In genomic region chr14:99590746-99591555, GRCh38 we compare ENCODE assay signal across 12 cellular contexts. TPM values are rescaled to one million over a fixed set of nuclear protein-coding genes. Genes with fewer than 3 reads are reported as not detected.
DNase-seq lines count a peak whose midpoint lies in the region; ATAC-seq, FAIRE-seq and TF ChIP-seq lines count a peak whose summit lies in the region.
"Had no signal": no experiment of that assay in that cellular context is flagged by ENCODE, and none has a peak within 500 bp of the region (broad histone marks: within the 10 kb centered on the region; RNA-seq: fewer than 3 reads in every experiment).

No MANE protein-coding gene starts in this region.

- TF ChIP-seq RAD21 in IMR-90 (IDR thresholded peaks at IDR 0.05; ENCODE audit: low read length) = peak; percentile 19; the same call in 1 of the 2 replicates
- no peak for TF ChIP-seq RAD21 in GM12878 (IDR thresholded peaks at IDR 0.05; ENCODE audit: insufficient read depth, low read depth, low read length)

- H3K27me3 ChIP-seq in BE2C (no peaks in the 10 kb centered on the region), IMR-90 (ENCODE audit: control insufficient read depth, insufficient read depth, low read length) (no peaks in the 10 kb centered on the region), GM12878 (replicated peaks in 1 of 2; ENCODE audit: control insufficient read depth in 2 of 2, insufficient read depth in 2 of 2, low read length in 1 of 2) (no peaks in the 10 kb centered on the region), mesenchymal stem cell (ENCODE audit: control insufficient read depth in 1 of 2, insufficient read depth in 1 of 2, low read length in 2 of 2) (peaks cover 0 to 44% of the 10 kb centered on the region in 2 experiments)

- peak overlapping the region; percentile 19; the same call in 1 of the 2 replicates for H3K4me3 ChIP-seq in BE2C (ENCODE audit: low read depth, low read length)
- H3K4me3 ChIP-seq in IMR-90 (ENCODE audit: insufficient read depth, low read depth, low read length) = no peak overlapping the region
- H3K4me3 ChIP-seq in GM12878 = no peak overlapping the region
- no peak overlapping the region for H3K4me3 ChIP-seq in mesenchymal stem cell (ENCODE audit: insufficient read depth in 1 of 2, low read depth in 1 of 2, low read length in 2 of 2)
- H3K4me3 ChIP-seq: skin epidermis had no signal

- no peak overlapping the region for H3K27ac Mint-ChIP-seq in natural killer cell treated with Interleukin-12 subunit alpha and Interleukin-12 subunit beta and Interleukin-15 and Interleukin-18, amount 100 ng/mL, for 72 hours

- H3K4me1 Mint-ChIP-seq in natural killer cell treated with Interleukin-12 subunit alpha and Interleukin-12 subunit beta and Interleukin-15 and Interleukin-18, amount 100 ng/mL, for 72 hours (ENCODE audit: low read depth in 2 of 2) = peaks cover 7 to 9% of the 10 kb centered on the region in 2 donors

- dilution Hi-C loops in IMR-90 (cut with HindIII; ENCODE audit: low sequenced_read_pairs, unreplicated experiment) = no loop called here

- intact Hi-C loops in IMR-90 (cut with micrococcal nuclease) = no loop called here
- intact Hi-C loops in GM12878 (cut with micrococcal nuclease; ENCODE audit: unreplicated experiment) = no loop called here

- peak overlapping the region; percentile 16; the same call in 1 of the 2 replicates for H2BK20ac ChIP-seq in IMR-90 (ENCODE audit: low read depth, low read length)

- H3K9me3 ChIP-seq in BE2C (no peaks in the 10 kb centered on the region), IMR-90 (ENCODE audit: control insufficient read depth, insufficient read depth, low read length) (no peaks in the 10 kb centered on the region), GM12878 (replicated peaks; ENCODE audit: control insufficient read depth, insufficient read depth, low read length) (no peaks in the 10 kb centered on the region), mesenchymal stem cell (ENCODE audit: control insufficient read depth, low read length) (no peaks in the 10 kb centered on the region)

- H3K9me3 Mint-ChIP-seq in natural killer cell treated with Interleukin-12 subunit alpha and Interleukin-12 subunit beta and Interleukin-15 and Interleukin-18, amount 100 ng/mL, for 72 hours = no peaks in the 10 kb centered on the region
- H3K9me3 Mint-ChIP-seq: stimulated activated naive CD8-positive, alpha-beta T cell treated with anti-CD3 and anti-CD28 coated beads, Interleukin-15, amount 100 ng/mL, for 72 hours had no signal

- H3K9me1 ChIP-seq in IMR-90 (ENCODE audit: insufficient read depth, low read length) = peaks cover 51% of the 10 kb centered on the region

- no peak overlapping the region for H3K56ac ChIP-seq in IMR-90 (ENCODE audit: extremely low read depth, insufficient read depth, low read length)

- H4K20me1 ChIP-seq in IMR-90 (ENCODE audit: insufficient read depth, low read length) = peaks cover 30% of the 10 kb centered on the region
- H4K20me1 ChIP-seq in GM12878 (ENCODE audit: control insufficient read depth, insufficient read depth) = no peaks in the 10 kb centered on the region

- peak overlapping the region in 1 of 2 experiments; percentile 71; a peak in 1 of 4 replicates for H4K8ac ChIP-seq in IMR-90 (ENCODE audit: low read depth in 2 of 2, low read length in 2 of 2)
- H4K8ac ChIP-seq in mesenchymal stem cell (ENCODE audit: low read length) = peak overlapping the region; percentile 8

- TF ChIP-seq CTCF in BE2C (IDR thresholded peaks at IDR 0.05; ENCODE audit: low read depth, low read length) (no peak), IMR-90 (conservative IDR thresholded peaks at IDR 0.05; ENCODE audit: low read depth, low read length) (no peak), GM12878 (IDR thresholded peaks at IDR 0.05 in 2 of 3, conservative IDR thresholded peaks at IDR 0.05 in 1 of 3; ENCODE audit: control insufficient read depth in 2 of 3, extremely low read depth in 1 of 3, insufficient read depth in 1 of 3, low read depth in 3 of 3, low read length in 3 of 3) (no peak)

- H3K9ac ChIP-seq in IMR-90 (ENCODE audit: low read depth, low read length) (no peak overlapping the region), GM12878 (ENCODE audit: control insufficient read depth, insufficient read depth, low read length) (no peak overlapping the region), mesenchymal stem cell (ENCODE audit: low read length) (no peak overlapping the region)

- no peak for FAIRE-seq in GM12878 (lab: Jason Lieb, UNC)
- FAIRE-seq: colon had no signal

- H4K5ac ChIP-seq in IMR-90 (ENCODE audit: low read depth, low read length) = no peak overlapping the region

- H4K91ac ChIP-seq in IMR-90 (ENCODE audit: insufficient read depth, low read depth, low read length) = peak overlapping the region; percentile 68
- peak overlapping the region; percentile 1 for H4K91ac ChIP-seq in mesenchymal stem cell (ENCODE audit: low read length)

- H2BK12ac ChIP-seq in mesenchymal stem cell (ENCODE audit: low read length in 2 of 2) = peak overlapping the region; percentile 3 to 66

- POLR2A ChIA-PET in IMR-90 (lab: Charles Lee; ENCODE audit: unreplicated experiment) (no interaction called here), GM12878 (lab: Charles Lee) (interaction anchor here (0.6 kb wide), 1 partner anchor 129 kb away, joined by 7 read pairs; no protein-coding TSS in a partner anchor)

- H3K4me2 ChIP-seq in IMR-90 (ENCODE audit: low read depth, low read length) = peak overlapping the region; percentile 53
- H3K4me2 ChIP-seq in GM12878 (ENCODE audit: control insufficient read depth, insufficient read depth) = no peak overlapping the region
- peak overlapping the region; percentile 6 for H3K4me2 ChIP-seq in mesenchymal stem cell (ENCODE audit: low read length, poor library complexity, severe bottlenecking)

- no peaks in the 10 kb centered on the region for H3K36me3 Mint-ChIP-seq in natural killer cell treated with Interleukin-12 subunit alpha and Interleukin-12 subunit beta and Interleukin-15 and Interleukin-18, amount 100 ng/mL, for 72 hours

- H3K36me3 ChIP-seq in BE2C (peaks cover 16% of the 10 kb centered on the region), IMR-90 (ENCODE audit: control insufficient read depth, insufficient read depth, low read length) (no peaks in the 10 kb centered on the region), GM12878 (ENCODE audit: control insufficient read depth in 2 of 2, insufficient read depth in 2 of 2, low read length in 1 of 2) (no peaks in the 10 kb centered on the region), mesenchymal stem cell (ENCODE audit: control insufficient read depth in 1 of 2, insufficient read depth in 2 of 2, low read depth in 1 of 2, low read length in 2 of 2) (no peaks in the 10 kb centered on the region)

- peak overlapping the region; percentile 49 for H3K4ac ChIP-seq in IMR-90 (ENCODE audit: low read depth, low read length)
- no peak overlapping the region for H3K4ac ChIP-seq in mesenchymal stem cell (ENCODE audit: low read depth in 1 of 2, low read length in 2 of 2)

- no peaks in the 10 kb centered on the region for H3K79me2 ChIP-seq in GM12878 (ENCODE audit: control insufficient read depth, insufficient read depth, low read length)

- H3K4me3 Mint-ChIP-seq in natural killer cell treated with Interleukin-12 subunit alpha and Interleukin-12 subunit beta and Interleukin-15 and Interleukin-18, amount 100 ng/mL, for 72 hours = no peak overlapping the region
- H3K4me3 Mint-ChIP-seq: stimulated activated naive CD8-positive, alpha-beta T cell treated with anti-CD3 and anti-CD28 coated beads, Interleukin-15, amount 100 ng/mL, for 72 hours had no signal

- RAD21 ChIA-PET in GM12878 (lab: Charles Lee; ENCODE audit: unreplicated experiment) = no interaction called here

- peak overlapping the region; percentile 0 for H2BK5ac ChIP-seq in IMR-90 (ENCODE audit: low read depth, low read length, poor library complexity, severe bottlenecking)
- no peak overlapping the region for H2BK5ac ChIP-seq in mesenchymal stem cell (ENCODE audit: low read depth, low read length, poor library complexity, severe bottlenecking)

- H3K79me1 ChIP-seq in IMR-90 (ENCODE audit: low read depth in 1 of 2, low read length in 2 of 2) (peaks cover 27 to 96% of the 10 kb centered on the region in 2 experiments), mesenchymal stem cell (replicated peaks; ENCODE audit: low read length, poor library complexity, severe bottlenecking) (peaks cover 9% of the 10 kb centered on the region)

- no peak for TF ChIP-seq EP300 in GM12878 (IDR thresholded peaks at IDR 0.05; ENCODE audit: borderline replicate concordance in 1 of 2, control insufficient read depth in 1 of 2, low read depth in 2 of 2, low read length in 2 of 2)

- in situ Hi-C loops in IMR-90 (cut with MboI; ENCODE audit: low sequenced_read_pairs) = no loop called here
- in situ Hi-C loops in GM12878 (cut with MboI) = no loop called here

- no peak for TF ChIP-seq POLR2A in IMR-90 (IDR thresholded peaks at IDR 0.05; ENCODE audit: low read depth, low read length)
- TF ChIP-seq POLR2A in GM12878 (IDR thresholded peaks at IDR 0.05; ENCODE audit: low read depth, low read length) = no peak

- H3K4me1 ChIP-seq in BE2C (peaks cover 65% of the 10 kb centered on the region), IMR-90 (ENCODE audit: control insufficient read depth, insufficient read depth, low read length) (peaks cover 43% of the 10 kb centered on the region), GM12878 (ENCODE audit: control insufficient read depth, insufficient read depth, low read length) (peaks cover 5% of the 10 kb centered on the region; the same call in 1 of the 2 replicates), mesenchymal stem cell (ENCODE audit: control insufficient read depth, insufficient read depth, low read depth, low read length) (peaks cover 36% of the 10 kb centered on the region)

- peak overlapping the region; percentile 42 for H2BK120ac ChIP-seq in IMR-90 (ENCODE audit: low read depth, low read length)
- no peak overlapping the region for H2BK120ac ChIP-seq in mesenchymal stem cell (ENCODE audit: low read depth, low read length)

- DNase-seq in BE2C = peak; percentile 71
- DNase-seq in IMR-90 = peak; percentile 74
- DNase-seq in GM12878 (ENCODE audit: low read depth, low spot score) = no peak
- DNase-seq in mesenchymal stem cell = peak; percentile 67
- DNase-seq in natural killer cell treated with Interleukin-12 subunit alpha and Interleukin-12 subunit beta and Interleukin-15 and Interleukin-18, amount 100 ng/mL, for 72 hours (ENCODE audit: low spot score) = no peak
- no peak for DNase-seq in NCI-H1105 treated with DMSO at 0.1 percent for 48 hours (lab: John Stamatoyannopoulos, UW)
- no peak for DNase-seq in NK-92 treated with Interleukin-12 subunit alpha and Interleukin-12 subunit beta, amount 100 ng/mL, for 24 hours (lab: John Stamatoyannopoulos, UW)
- DNase-seq: NCI-H1048; stimulated activated naive CD8-positive, alpha-beta T cell treated with anti-CD3 and anti-CD28 coated beads, Interleukin-15, amount 100 ng/mL, for 72 hours had no signal

- H2AFZ ChIP-seq in IMR-90 (replicated peaks; ENCODE audit: low read length, poor library complexity) (peak overlapping the region; percentile 68), GM12878 (ENCODE audit: control insufficient read depth, low read depth, low read length) (no peak overlapping the region), mesenchymal stem cell (ENCODE audit: low read depth, low read length) (no peak overlapping the region)

- H3K23ac ChIP-seq in IMR-90 (ENCODE audit: low read depth, low read length) (no peak overlapping the region), mesenchymal stem cell (ENCODE audit: low read length in 2 of 2) (no peak overlapping the region)

- ATAC-seq in IMR-90 (ENCODE audit: low read depth) = peak; percentile 78
- peak; percentile 17; the same call in 2 of the 3 replicates for ATAC-seq in GM12878
- ATAC-seq in natural killer cell treated with Interleukin-12 subunit alpha and Interleukin-12 subunit beta and Interleukin-15 and Interleukin-18, amount 100 ng/mL, for 72 hours = no peak
- no peak for ATAC-seq in HG03025 (IDR thresholded peaks at IDR 0.05; ENCODE audit: low FRiP score, unreplicated experiment)
- ATAC-seq: stimulated activated naive CD8-positive, alpha-beta T cell treated with anti-CD3 and anti-CD28 coated beads, Interleukin-15, amount 100 ng/mL, for 72 hours had no signal

- BruUV-seq in IMR-90 (replicated peaks; lab: Mats Ljungman, UMichigan) (no TSS peak), GM12878 (replicated peaks; lab: Mats Ljungman, UMichigan) (no TSS peak)

- SMC1A ChIA-PET in GM12878 (lab: Charles Lee; ENCODE audit: uncharacterized antibody, unreplicated experiment) = no interaction called here

- peak overlapping the region; percentile 83 for H2AK5ac ChIP-seq in IMR-90 (ENCODE audit: low read depth, low read length)
- H2AK5ac ChIP-seq in mesenchymal stem cell (ENCODE audit: low read length, severe bottlenecking) = no peak overlapping the region

- CTCF ChIA-PET in IMR-90 (lab: Yijun Ruan, JAX) = interaction anchor here (0.8 to 0.9 kb wide), 2 partner anchors 10 to 67 kb away, joined by 3 to 4 read pairs; no protein-coding TSS in a partner anchor
- CTCF ChIA-PET in GM12878 (lab: Yijun Ruan, JAX) = interaction anchor here (0.9 kb wide), 1 partner anchor 11 kb away, joined by 4 read pairs; no protein-coding TSS in a partner anchor

- WGBS in IMR-90 (ENCODE audit: extremely low coverage in 2 of 2, insufficient read length in 1 of 2), 2 experiments = 39% methylated on average over 13 of the region's 28 CpGs; no CpG with 5 or more reads in 1 of the 2 experiments
- WGBS in GM12878 (ENCODE audit: insufficient coverage, insufficient replicate concordance, low lambda C conversion rate, missing lambda C conversion rate) = 45% methylated on average over 28 of the region's 28 CpGs
- WGBS in mesenchymal stem cell = 60% methylated on average over 28 of the region's 28 CpGs

- H3K14ac ChIP-seq in IMR-90 (replicated peaks; ENCODE audit: low read depth, low read length) (0 out of 2 replicates have a peak overlapping the region, but pooled peaks have one; percentile 23), mesenchymal stem cell (ENCODE audit: low read length in 2 of 2) (peak overlapping the region in 1 of 2 experiments; percentile 76)

- H3K18ac ChIP-seq in IMR-90 (ENCODE audit: low read depth, low read length) (peak overlapping the region; percentile 16), mesenchymal stem cell (ENCODE audit: low read depth in 1 of 2, low read length in 2 of 2) (peak overlapping the region in 1 of 2 experiments; percentile 34)

- H3K27me3 Mint-ChIP-seq in natural killer cell treated with Interleukin-12 subunit alpha and Interleukin-12 subunit beta and Interleukin-15 and Interleukin-18, amount 100 ng/mL, for 72 hours = no peaks in the 10 kb centered on the region
- H3K27me3 Mint-ChIP-seq: stimulated activated naive CD8-positive, alpha-beta T cell treated with anti-CD3 and anti-CD28 coated beads, Interleukin-15, amount 100 ng/mL, for 72 hours had no signal

- no peak overlapping the region for H3K27ac ChIP-seq in IMR-90 (ENCODE audit: insufficient read depth, low read length)
- no peak overlapping the region for H3K27ac ChIP-seq in GM12878 (ENCODE audit: control insufficient read depth, insufficient read depth)
- no peak overlapping the region for H3K27ac ChIP-seq in mesenchymal stem cell (ENCODE audit: low read length, poor library complexity, severe bottlenecking)
- H3K27ac ChIP-seq: skin epidermis had no signal

- peak overlapping the region; percentile 80 for H2AK9ac ChIP-seq in IMR-90 (replicated peaks; ENCODE audit: low read depth, low read length, poor library complexity)

- no peak overlapping the region; the same call in 2 of the 3 replicates for H2BK15ac ChIP-seq in IMR-90 (ENCODE audit: low read depth, low read length)
- H2BK15ac ChIP-seq in mesenchymal stem cell (ENCODE audit: low read depth, poor library complexity, severe bottlenecking) = peak overlapping the region; percentile 67

RNA-seq across cellular contexts. Expression of gene CCDC85C, which starts 13.1 kb away (rescaled TPM):
- polyA plus RNA-seq in BE2C (2012; ENCODE audit: insufficient read depth, insufficient read length, low read depth) = 66.5 TPM
- total RNA-seq in IMR-90 (2012; rRNA removed) (13.9 and 16.0 TPM in 2 replicates), GM12878 (2014; rRNA removed) (1.6 and 2.1 TPM in 2 replicates), GM12878 (2014; rRNA removed; fragmentation: Illumina TruSeq; extraction: Trizol) (0.92 and 0.94 TPM in 2 replicates), GM12878 (2021) (3.0 and 3.4 TPM in 2 replicates)
- polyA plus RNA-seq in IMR-90 (2012; rRNA removed) (19.0 and 22.2 TPM in 2 replicates), GM12878 (2011; rRNA removed) (2.1 and 3.6 TPM in 2 replicates), GM12878 (2014; fragmentation: Illumina TruSeq; extraction: Trizol) (0.68 and 1.2 TPM in 2 replicates), GM12878 (2014; fragmentation: Nextera tagmentation; extraction: Ambion mirVana) (under 1 TPM; 0.03 to 0.07 TPM), GM12878 (2014; rRNA removed) (1.8 and 2.9 TPM in 2 replicates), GM12878 (2016; fragmentation: Nextera tagmentation; extraction: Ambion mirVana) (under 1 TPM; 0.15 to 0.19 TPM)
- 10.9 and 15.5 TPM in 2 replicates for polyA plus RNA-seq in IMR-90 (2012; cell fraction: cytosol; rRNA removed)
- polyA plus RNA-seq in IMR-90 (2012; cell fraction: nucleus; rRNA removed; ENCODE audit: low replicate concordance) = 11.3 and 20.4 TPM in 2 replicates
- 3.0 and 3.1 TPM in 2 replicates for total RNA-seq in GM12878 (2013; cell fraction: nucleolus; rRNA removed)
- polyA plus RNA-seq in GM12878 (2011; ENCODE audit: low read depth) = 1.0 TPM
- 5.1 and 6.1 TPM in 2 replicates for polyA plus RNA-seq in GM12878 (2011; cell fraction: cytosol; rRNA removed)
- polyA plus RNA-seq in GM12878 (2011; cell fraction: nucleus; rRNA removed) = 6.0 and 6.8 TPM in 2 replicates
- 1.3 and 1.5 TPM in 2 replicates for polyA plus RNA-seq in GM12878 (2012)
- polyA minus RNA-seq in GM12878 (2011; rRNA and poly(A)+ RNA removed) = 2.9 and 8.9 TPM in 2 replicates
- 6.1 and 7.9 TPM in 2 replicates for polyA minus RNA-seq in GM12878 (2011; cell fraction: cytosol; rRNA and poly(A)+ RNA removed)
- polyA minus RNA-seq in GM12878 (2011; cell fraction: nucleus; rRNA and poly(A)+ RNA removed) = 1.2 and 2.1 TPM in 2 replicates
- polyA plus RNA-seq in mesenchymal stem cell (2013, experiment 1 of 2) = 1.1 TPM
- 1.2 TPM for polyA plus RNA-seq in mesenchymal stem cell (2013, experiment 2 of 2)
- total RNA-seq in natural killer cell treated with Interleukin-12 subunit alpha and Interleukin-12 subunit beta and Interleukin-15 and Interleukin-18, amount 100 ng/mL, for 72 hours = 1 to 10 TPM; 2.7 to 3.6 TPM

RNA-seq across cellular contexts. Expression of gene HHIPL1, which starts 54.0 kb away (rescaled TPM):
- 0.14 TPM for polyA plus RNA-seq in BE2C (2012; ENCODE audit: insufficient read depth, insufficient read length, low read depth)
- 0.56 and 0.72 TPM in 2 replicates for total RNA-seq in IMR-90 (2012; rRNA removed)
- 0.65 and 1.4 TPM in 2 replicates for polyA plus RNA-seq in IMR-90 (2012; rRNA removed)
- 0.48 and 1.5 TPM in 2 replicates for polyA plus RNA-seq in IMR-90 (2012; cell fraction: cytosol; rRNA removed)
- 0.64 and 1.3 TPM in 2 replicates for polyA plus RNA-seq in IMR-90 (2012; cell fraction: nucleus; rRNA removed; ENCODE audit: low replicate concordance)
- 1.0 and 1.5 TPM in 2 replicates for total RNA-seq in GM12878 (2013; cell fraction: nucleolus; rRNA removed)
- total RNA-seq in GM12878 (2014; rRNA removed) = not detected in 2 replicates
- total RNA-seq in GM12878 (2014; rRNA removed; fragmentation: Illumina TruSeq; extraction: Trizol) = not detected in 2 replicates
- total RNA-seq in GM12878 (2021) = not detected in 2 replicates
- polyA plus RNA-seq in GM12878 (2011; ENCODE audit: low read depth) = not detected
- 0.03 TPM in 1 of 2 replicates, not detected in the other for polyA plus RNA-seq in GM12878 (2011; rRNA removed)
- polyA plus RNA-seq in GM12878 (2011; cell fraction: cytosol; rRNA removed) = 0.03 TPM in 2 replicates
- polyA plus RNA-seq in GM12878 (2011; cell fraction: nucleus; rRNA removed) = 0.07 and 0.09 TPM in 2 replicates
- 0.03 TPM in 1 of 2 replicates, not detected in the other for polyA plus RNA-seq in GM12878 (2012)
- not detected in 2 replicates for polyA plus RNA-seq in GM12878 (2014; fragmentation: Illumina TruSeq; extraction: Trizol)
- not detected for polyA plus RNA-seq in GM12878 (2014; fragmentation: Nextera tagmentation; extraction: Ambion mirVana)
- polyA plus RNA-seq in GM12878 (2014; rRNA removed) = not detected in 2 replicates
- under 1 TPM in 1 of 2 experiments, not detected in 1; 0.09 TPM for polyA plus RNA-seq in GM12878 (2016; fragmentation: Nextera tagmentation; extraction: Ambion mirVana)
- polyA minus RNA-seq in GM12878 (2011; rRNA and poly(A)+ RNA removed) = 0.10 TPM in 1 of 2 replicates, not detected in the other
- polyA minus RNA-seq in GM12878 (2011; cell fraction: cytosol; rRNA and poly(A)+ RNA removed) = not detected in 2 replicates
- 0.10 and 0.12 TPM in 2 replicates for polyA minus RNA-seq in GM12878 (2011; cell fraction: nucleus; rRNA and poly(A)+ RNA removed)
- polyA plus RNA-seq in mesenchymal stem cell (2013, experiment 1 of 2) = 0.48 TPM
- 0.58 TPM for polyA plus RNA-seq in mesenchymal stem cell (2013, experiment 2 of 2)
- not detected for total RNA-seq in natural killer cell treated with Interleukin-12 subunit alpha and Interleukin-12 subunit beta and Interleukin-15 and Interleukin-18, amount 100 ng/mL, for 72 hours

Comparison
In these comparisons a context has a peak if more than half of its experiments do, and no peak if none do; other contexts are left out.
1. DNase-seq: peak in BE2C (single experiment), IMR-90 (single experiment) and mesenchymal stem cell (single experiment); none in GM12878 (single experiment), natural killer cell treated with Interleukin-12 subunit alpha and Interleukin-12 subunit beta and Interleukin-15 and Interleukin-18, amount 100 ng/mL, for 72 hours (single experiment), NCI-H1105 treated with DMSO at 0.1 percent for 48 hours (single experiment) and NK-92 treated with Interleukin-12 subunit alpha and Interleukin-12 subunit beta, amount 100 ng/mL, for 24 hours (single experiment).
2. ATAC-seq: peak in IMR-90 (single experiment) and GM12878 (single experiment); none in natural killer cell treated with Interleukin-12 subunit alpha and Interleukin-12 subunit beta and Interleukin-15 and Interleukin-18, amount 100 ng/mL, for 72 hours (0 of 2) and HG03025 (single experiment).